Comparison of ENCODE assay signal across 8 cellular contexts in genomic region chr3:197614134-197614533, GRCh38. TPM values are rescaled to one million over a fixed set of nuclear protein-coding genes. Genes with fewer than 3 reads are reported as not detected.
DNase-seq lines count a peak whose midpoint lies in the region; ATAC-seq, FAIRE-seq and TF ChIP-seq lines count a peak whose summit lies in the region.
"Not testable (repeated sequence)": the region's sequence is repeated elsewhere in the genome, so short reads cannot be mapped to it uniquely, and the experiment has no call there.
"Had no signal": no experiment of that assay in that cellular context is flagged by ENCODE, and none has a peak within 500 bp of the region (broad histone marks: within the 10 kb centered on the region; RNA-seq: fewer than 3 reads in every experiment).

No MANE protein-coding gene starts in this region.

- dilution Hi-C loops in IMR-90 (cut with HindIII; ENCODE audit: low sequenced_read_pairs, unreplicated experiment): not testable (repeated sequence)

- not testable (repeated sequence) for H4K20me1 ChIP-seq in IMR-90 (ENCODE audit: insufficient read depth, low read length); GM12878 (ENCODE audit: control insufficient read depth, insufficient read depth)

- not testable (repeated sequence) for TF ChIP-seq RAD21 in IMR-90 (IDR thresholded peaks at IDR 0.05; ENCODE audit: low read length); GM12878 (IDR thresholded peaks at IDR 0.05; ENCODE audit: insufficient read depth, low read depth, low read length)

- not testable (repeated sequence) for H2BK5ac ChIP-seq in IMR-90 (ENCODE audit: low read depth, low read length, poor library complexity, severe bottlenecking)

- H3K56ac ChIP-seq in IMR-90 (ENCODE audit: extremely low read depth, insufficient read depth, low read length): not testable (repeated sequence)

- H3K9me3 Mint-ChIP-seq in CD4-positive, CD25-positive, alpha-beta regulatory T cell: peaks cover 0 to 16% (median 0%) of the 10 kb centered on the region in 7 donors
- H3K9me3 Mint-ChIP-seq in activated CD4-positive, alpha-beta T cell treated with anti-CD3 and anti-CD28 coated beads for 36 hours (ENCODE audit: low read depth): peaks cover 23% of the 10 kb centered on the region
- H3K9me3 Mint-ChIP-seq in activated T-cell treated with anti-CD3 and anti-CD28 coated beads, Interleukin-2, amount 50 U/mL, for 24 hours: peaks cover 19% of the 10 kb centered on the region
- peaks cover 11% of the 10 kb centered on the region for H3K9me3 Mint-ChIP-seq in activated naive CD4-positive, alpha-beta T cell treated with anti-CD3 and anti-CD28 coated beads, Interleukin-2, amount 10 ng/mL, durations not matched to agents 7 days and 5 days
- H3K9me3 Mint-ChIP-seq in endothelial cell (ENCODE audit: unreplicated experiment): not testable (repeated sequence)

- H3K27ac ChIP-seq in CD4-positive, CD25-positive, alpha-beta regulatory T cell (ENCODE audit: insufficient read depth, low read length, poor library complexity, severe bottlenecking): peak overlapping the region; percentile 79
- H3K27ac ChIP-seq in IMR-90 (ENCODE audit: insufficient read depth, low read length); GM12878 (ENCODE audit: control insufficient read depth, insufficient read depth): not testable (repeated sequence)

- not testable (repeated sequence) for TF ChIP-seq POLR2A in IMR-90 (IDR thresholded peaks at IDR 0.05; ENCODE audit: low read depth, low read length); GM12878 (IDR thresholded peaks at IDR 0.05; ENCODE audit: low read depth, low read length)

- H3K36me3 ChIP-seq in CD4-positive, CD25-positive, alpha-beta regulatory T cell (ENCODE audit: control insufficient read depth, insufficient read depth, low read length): peaks cover 49% of the 10 kb centered on the region
- H3K36me3 ChIP-seq in IMR-90 (ENCODE audit: control insufficient read depth, insufficient read depth, low read length) (peaks cover 27% of the 10 kb centered on the region), GM12878 (ENCODE audit: control insufficient read depth in 2 of 2, insufficient read depth in 2 of 2, low read length in 1 of 2) (peaks cover 1 to 11% of the 10 kb centered on the region in 2 experiments; a peak in 2 of 4 replicates)

- H3K79me2 ChIP-seq in GM12878 (ENCODE audit: control insufficient read depth, insufficient read depth, low read length): not testable (repeated sequence)

- H3K9me3 ChIP-seq in CD4-positive, CD25-positive, alpha-beta regulatory T cell (ENCODE audit: control insufficient read depth in 2 of 2, low read length in 2 of 2); IMR-90 (ENCODE audit: control insufficient read depth, insufficient read depth, low read length); GM12878 (replicated peaks; ENCODE audit: control insufficient read depth, insufficient read depth, low read length): not testable (repeated sequence)

- not testable (repeated sequence) for H2AK9ac ChIP-seq in IMR-90 (replicated peaks; ENCODE audit: low read depth, low read length, poor library complexity)

- peak overlapping the region; percentile 85 to 98 (median 91) for H3K27ac Mint-ChIP-seq in CD4-positive, CD25-positive, alpha-beta regulatory T cell
- peak overlapping the region; percentile 74 for H3K27ac Mint-ChIP-seq in activated CD4-positive, alpha-beta T cell treated with anti-CD3 and anti-CD28 coated beads for 36 hours
- H3K27ac Mint-ChIP-seq in activated T-cell treated with anti-CD3 and anti-CD28 coated beads, Interleukin-2, amount 50 U/mL, for 24 hours: peak overlapping the region; percentile 93
- peak overlapping the region; percentile 94 for H3K27ac Mint-ChIP-seq in activated naive CD4-positive, alpha-beta T cell treated with anti-CD3 and anti-CD28 coated beads, Interleukin-2, amount 10 ng/mL, durations not matched to agents 7 days and 5 days
- H3K27ac Mint-ChIP-seq in endothelial cell (ENCODE audit: unreplicated experiment): not testable (repeated sequence)

- H3K4me1 Mint-ChIP-seq in CD4-positive, CD25-positive, alpha-beta regulatory T cell: peaks cover 17 to 38% (median 27%) of the 10 kb centered on the region in 4 donors
- H3K4me1 Mint-ChIP-seq in activated CD4-positive, alpha-beta T cell treated with anti-CD3 and anti-CD28 coated beads for 36 hours: peaks cover 17% of the 10 kb centered on the region
- H3K4me1 Mint-ChIP-seq in activated T-cell treated with anti-CD3 and anti-CD28 coated beads, Interleukin-2, amount 50 U/mL, for 24 hours (ENCODE audit: low read depth): peaks cover 25% of the 10 kb centered on the region
- H3K4me1 Mint-ChIP-seq in activated naive CD4-positive, alpha-beta T cell treated with anti-CD3 and anti-CD28 coated beads, Interleukin-2, amount 10 ng/mL, durations not matched to agents 7 days and 5 days: peaks cover 27% of the 10 kb centered on the region
- H3K4me1 Mint-ChIP-seq in endothelial cell (ENCODE audit: unreplicated experiment): not testable (repeated sequence)

- not testable (repeated sequence) for H4K8ac ChIP-seq in IMR-90 (ENCODE audit: low read depth in 2 of 2, low read length in 2 of 2)

- not testable (repeated sequence) for H2BK120ac ChIP-seq in IMR-90 (ENCODE audit: low read depth, low read length)

- H3K36me3 Mint-ChIP-seq in CD4-positive, CD25-positive, alpha-beta regulatory T cell: peaks cover 63% of the 10 kb centered on the region
- H3K36me3 Mint-ChIP-seq in activated CD4-positive, alpha-beta T cell treated with anti-CD3 and anti-CD28 coated beads for 36 hours (ENCODE audit: low read depth): peaks cover 68% of the 10 kb centered on the region
- peaks cover 86% of the 10 kb centered on the region for H3K36me3 Mint-ChIP-seq in activated T-cell treated with anti-CD3 and anti-CD28 coated beads, Interleukin-2, amount 50 U/mL, for 24 hours (ENCODE audit: low read depth)
- H3K36me3 Mint-ChIP-seq in activated naive CD4-positive, alpha-beta T cell treated with anti-CD3 and anti-CD28 coated beads, Interleukin-2, amount 10 ng/mL, durations not matched to agents 7 days and 5 days: peaks cover 74% of the 10 kb centered on the region
- peaks cover 71% of the 10 kb centered on the region for H3K36me3 Mint-ChIP-seq in endothelial cell (ENCODE audit: low read depth, unreplicated experiment)

- TF ChIP-seq CTCF in IMR-90 (conservative IDR thresholded peaks at IDR 0.05; ENCODE audit: low read depth, low read length); GM12878 (IDR thresholded peaks at IDR 0.05 in 2 of 3, conservative IDR thresholded peaks at IDR 0.05 in 1 of 3; ENCODE audit: control insufficient read depth in 2 of 3, extremely low read depth in 1 of 3, insufficient read depth in 1 of 3, low read depth in 3 of 3, low read length in 3 of 3); endothelial cell (IDR thresholded peaks at IDR 0.05; ENCODE audit: unreplicated experiment): not testable (repeated sequence)

- peak overlapping the region in 1 of 4 donors; percentile 72 for H3K4me3 Mint-ChIP-seq in CD4-positive, CD25-positive, alpha-beta regulatory T cell
- not testable (repeated sequence) for H3K4me3 Mint-ChIP-seq in activated CD4-positive, alpha-beta T cell treated with anti-CD3 and anti-CD28 coated beads for 36 hours; activated T-cell treated with anti-CD3 and anti-CD28 coated beads, Interleukin-2, amount 50 U/mL, for 24 hours; activated naive CD4-positive, alpha-beta T cell treated with anti-CD3 and anti-CD28 coated beads, Interleukin-2, amount 10 ng/mL, durations not matched to agents 7 days and 5 days
- H3K4me3 Mint-ChIP-seq in endothelial cell (ENCODE audit: unreplicated experiment): peak overlapping the region; percentile 83

- not testable (repeated sequence) for H3K27me3 Mint-ChIP-seq in CD4-positive, CD25-positive, alpha-beta regulatory T cell; activated CD4-positive, alpha-beta T cell treated with anti-CD3 and anti-CD28 coated beads for 36 hours; activated T-cell treated with anti-CD3 and anti-CD28 coated beads, Interleukin-2, amount 50 U/mL, for 24 hours; activated naive CD4-positive, alpha-beta T cell treated with anti-CD3 and anti-CD28 coated beads, Interleukin-2, amount 10 ng/mL, durations not matched to agents 7 days and 5 days; endothelial cell (ENCODE audit: unreplicated experiment)

- SMC1A ChIA-PET in GM12878 (lab: Charles Lee; ENCODE audit: uncharacterized antibody, unreplicated experiment): interaction anchor here (0.8 kb wide), 1 partner anchor 9 kb away, joined by 3 read pairs; no protein-coding TSS in a partner anchor

- not testable (repeated sequence) for ATAC-seq in CD4-positive, CD25-positive, alpha-beta regulatory T cell (ENCODE audit: low read depth in 2 of 2); IMR-90 (ENCODE audit: low read depth); activated CD4-positive, alpha-beta T cell treated with anti-CD3 and anti-CD28 coated beads for 36 hours; GM12878

- intact Hi-C loops in IMR-90 (cut with micrococcal nuclease); activated CD4-positive, alpha-beta T cell treated with anti-CD3 and anti-CD28 coated beads for 36 hours (cut with DNase I, micrococcal nuclease); GM12878 (cut with micrococcal nuclease; ENCODE audit: unreplicated experiment): not testable (repeated sequence)

- FAIRE-seq in GM12878 (lab: Jason Lieb, UNC): not testable (repeated sequence)

- H3K18ac ChIP-seq in IMR-90 (ENCODE audit: low read depth, low read length): not testable (repeated sequence)

- H2BK20ac ChIP-seq in IMR-90 (ENCODE audit: low read depth, low read length): not testable (repeated sequence)

- TSS peak; percentile 18 for BruUV-seq in IMR-90 (replicated peaks; lab: Mats Ljungman, UMichigan)
- TSS peak; percentile 10 for BruUV-seq in GM12878 (replicated peaks; lab: Mats Ljungman, UMichigan)

- not testable (repeated sequence) for H4K91ac ChIP-seq in IMR-90 (ENCODE audit: insufficient read depth, low read depth, low read length)

- RAD21 ChIA-PET in GM12878 (lab: Charles Lee; ENCODE audit: unreplicated experiment): not testable (repeated sequence)

- H3K9me1 ChIP-seq in IMR-90 (ENCODE audit: insufficient read depth, low read length): not testable (repeated sequence)

- TF ChIP-seq EP300 in GM12878 (IDR thresholded peaks at IDR 0.05; ENCODE audit: borderline replicate concordance in 1 of 2, control insufficient read depth in 1 of 2, low read depth in 2 of 2, low read length in 2 of 2): not testable (repeated sequence)

- not testable (repeated sequence) for H3K4me2 ChIP-seq in IMR-90 (ENCODE audit: low read depth, low read length); GM12878 (ENCODE audit: control insufficient read depth, insufficient read depth)

- H2AK5ac ChIP-seq in IMR-90 (ENCODE audit: low read depth, low read length): not testable (repeated sequence)

- not testable (repeated sequence) for H2AFZ ChIP-seq in IMR-90 (replicated peaks; ENCODE audit: low read length, poor library complexity); GM12878 (ENCODE audit: control insufficient read depth, low read depth, low read length)

- not testable (repeated sequence) for H3K9ac ChIP-seq in IMR-90 (ENCODE audit: low read depth, low read length); GM12878 (ENCODE audit: control insufficient read depth, insufficient read depth, low read length)

- DNase-seq in CD4-positive, CD25-positive, alpha-beta regulatory T cell; IMR-90; activated CD4-positive, alpha-beta T cell treated with anti-CD3 and anti-CD28 coated beads for 36 hours; activated T-cell treated with anti-CD3 and anti-CD28 coated beads, Interleukin-2, amount 50 U/mL, for 24 hours; activated naive CD4-positive, alpha-beta T cell treated with anti-CD3 and anti-CD28 coated beads, Interleukin-2, amount 10 ng/mL, durations not matched to agents 7 days and 5 days; GM12878 (ENCODE audit: low read depth, low spot score); endothelial cell (ENCODE audit: low spot score): not testable (repeated sequence)

- peaks cover 21% of the 10 kb centered on the region for H3K4me1 ChIP-seq in CD4-positive, CD25-positive, alpha-beta regulatory T cell (ENCODE audit: control insufficient read depth, insufficient read depth, low read length, poor library complexity, severe bottlenecking)
- H3K4me1 ChIP-seq in IMR-90 (ENCODE audit: control insufficient read depth, insufficient read depth, low read length); GM12878 (ENCODE audit: control insufficient read depth, insufficient read depth, low read length): not testable (repeated sequence)

- H4K5ac ChIP-seq in IMR-90 (ENCODE audit: low read depth, low read length): not testable (repeated sequence)

- H3K4me3 ChIP-seq in CD4-positive, CD25-positive, alpha-beta regulatory T cell (ENCODE audit: low read depth, low read length); IMR-90 (ENCODE audit: insufficient read depth, low read depth, low read length); GM12878: not testable (repeated sequence)

- POLR2A ChIA-PET in IMR-90 (lab: Charles Lee; ENCODE audit: unreplicated experiment); activated CD4-positive, alpha-beta T cell treated with anti-CD3 and anti-CD28 coated beads for 36 hours (lab: Charles Lee); GM12878 (lab: Charles Lee): not testable (repeated sequence)

- H3K27me3 ChIP-seq in CD4-positive, CD25-positive, alpha-beta regulatory T cell (ENCODE audit: control insufficient read depth, insufficient read depth, low read length); IMR-90 (ENCODE audit: control insufficient read depth, insufficient read depth, low read length); GM12878 (replicated peaks in 1 of 2; ENCODE audit: control insufficient read depth in 2 of 2, insufficient read depth in 2 of 2, low read length in 1 of 2): not testable (repeated sequence)

- CTCF ChIA-PET in IMR-90 (lab: Yijun Ruan, JAX): not testable (repeated sequence)
- CTCF ChIA-PET in activated CD4-positive, alpha-beta T cell treated with anti-CD3 and anti-CD28 coated beads for 36 hours (lab: Charles Lee): interaction anchor here (0.6 to 9.0 kb wide), 4 partner anchors 15 to 291 kb away, joined by 3 to 73 read pairs (median 4); no protein-coding TSS in a partner anchor
- CTCF ChIA-PET in activated naive CD4-positive, alpha-beta T cell treated with anti-CD3 and anti-CD28 coated beads, Interleukin-2, amount 10 ng/mL, durations not matched to agents 7 days and 5 days (lab: Charles Lee): interaction anchor here (3.3 kb wide), 1 partner anchor 15 kb away, joined by 24 read pairs; no protein-coding TSS in a partner anchor
- CTCF ChIA-PET in GM12878 (lab: Yijun Ruan, JAX): interaction anchor here (0.7 to 7.9 kb wide), 3 partner anchors 15 to 410 kb away, joined by 3 to 59 read pairs (median 3); no protein-coding TSS in a partner anchor

- not testable (repeated sequence) for H3K4ac ChIP-seq in IMR-90 (ENCODE audit: low read depth, low read length)

- WGBS in IMR-90 (ENCODE audit: extremely low coverage in 2 of 2, insufficient read length in 1 of 2), 2 experiments: no CpG with 5 or more reads among the region's 3 CpGs
- WGBS in GM12878 (ENCODE audit: insufficient coverage, insufficient replicate concordance, low lambda C conversion rate, missing lambda C conversion rate): 100% methylated on average over 3 of the region's 3 CpGs

- peaks cover 12% of the 10 kb centered on the region in 2 experiments; a peak in 2 of 4 replicates for H3K79me1 ChIP-seq in IMR-90 (ENCODE audit: low read depth in 1 of 2, low read length in 2 of 2)

- in situ Hi-C loops in IMR-90 (cut with MboI; ENCODE audit: low sequenced_read_pairs); GM12878 (cut with MboI): not testable (repeated sequence)

- H3K23ac ChIP-seq in IMR-90 (ENCODE audit: low read depth, low read length): not testable (repeated sequence)

- H2BK15ac ChIP-seq in IMR-90 (ENCODE audit: low read depth, low read length): not testable (repeated sequence)

- H3K14ac ChIP-seq in IMR-90 (replicated peaks; ENCODE audit: low read depth, low read length): not testable (repeated sequence)

RNA-seq across cellular contexts. Expression of gene BDH1, which starts 58.4 kb away (rescaled TPM):
- 20.3 TPM for total RNA-seq in CD4-positive, CD25-positive, alpha-beta regulatory T cell
- polyA plus RNA-seq in CD4-positive, CD25-positive, alpha-beta regulatory T cell: 10 to 100 TPM; 13.5 to 29.8 (median 22.2) TPM
- total RNA-seq in IMR-90 (2012; rRNA removed): 2.7 and 3.1 TPM in 2 replicates
- 4.0 and 4.4 TPM in 2 replicates for polyA plus RNA-seq in IMR-90 (2012; rRNA removed)
- 0.74 and 2.6 TPM in 2 replicates for polyA plus RNA-seq in IMR-90 (2012; cell fraction: cytosol; rRNA removed)
- polyA plus RNA-seq in IMR-90 (2012; cell fraction: nucleus; rRNA removed; ENCODE audit: low replicate concordance): 9.9 and 10.1 TPM in 2 replicates
- 10 to 100 TPM; 84.9 to 85.1 TPM for total RNA-seq in activated CD4-positive, alpha-beta T cell treated with anti-CD3 and anti-CD28 coated beads for 36 hours
- total RNA-seq in GM12878 (2013; cell fraction: nucleolus; rRNA removed): 63.7 and 73.0 TPM in 2 replicates
- 43.5 and 59.6 TPM in 2 replicates for total RNA-seq in GM12878 (2014; rRNA removed)
- total RNA-seq in GM12878 (2014; rRNA removed; fragmentation: Illumina TruSeq; extraction: Trizol): 32.3 and 32.8 TPM in 2 replicates
- total RNA-seq in GM12878 (2021): 56.1 and 60.9 TPM in 2 replicates
- 12.0 TPM for polyA plus RNA-seq in GM12878 (2011; ENCODE audit: low read depth)
- 51.4 and 74.1 TPM in 2 replicates for polyA plus RNA-seq in GM12878 (2011; rRNA removed)
- polyA plus RNA-seq in GM12878 (2011; cell fraction: cytosol; rRNA removed): 70.2 and 84.8 TPM in 2 replicates
- 105 and 117 TPM in 2 replicates for polyA plus RNA-seq in GM12878 (2011; cell fraction: nucleus; rRNA removed)
- 30.4 and 32.1 TPM in 2 replicates for polyA plus RNA-seq in GM12878 (2012)
- polyA plus RNA-seq in GM12878 (2014; fragmentation: Illumina TruSeq; extraction: Trizol): 37.5 and 50.4 TPM in 2 replicates
- 10 to 100 TPM; 11.3 to 17.9 TPM for polyA plus RNA-seq in GM12878 (2014; fragmentation: Nextera tagmentation; extraction: Ambion mirVana)
- polyA plus RNA-seq in GM12878 (2014; rRNA removed): 82.4 and 93.9 TPM in 2 replicates
- 10 to 100 TPM; 77.2 to 84.5 TPM for polyA plus RNA-seq in GM12878 (2016; fragmentation: Nextera tagmentation; extraction: Ambion mirVana)
- 58.0 and 65.7 TPM in 2 replicates for polyA minus RNA-seq in GM12878 (2011; rRNA and poly(A)+ RNA removed)
- polyA minus RNA-seq in GM12878 (2011; cell fraction: cytosol; rRNA and poly(A)+ RNA removed): 13.0 TPM in 2 replicates
- 23.6 and 54.5 TPM in 2 replicates for polyA minus RNA-seq in GM12878 (2011; cell fraction: nucleus; rRNA and poly(A)+ RNA removed)
- total RNA-seq in endothelial cell (ENCODE audit: unreplicated experiment): 4.7 TPM
- total RNA-seq: G401 had no signal
